In the genomic region with DNA sequence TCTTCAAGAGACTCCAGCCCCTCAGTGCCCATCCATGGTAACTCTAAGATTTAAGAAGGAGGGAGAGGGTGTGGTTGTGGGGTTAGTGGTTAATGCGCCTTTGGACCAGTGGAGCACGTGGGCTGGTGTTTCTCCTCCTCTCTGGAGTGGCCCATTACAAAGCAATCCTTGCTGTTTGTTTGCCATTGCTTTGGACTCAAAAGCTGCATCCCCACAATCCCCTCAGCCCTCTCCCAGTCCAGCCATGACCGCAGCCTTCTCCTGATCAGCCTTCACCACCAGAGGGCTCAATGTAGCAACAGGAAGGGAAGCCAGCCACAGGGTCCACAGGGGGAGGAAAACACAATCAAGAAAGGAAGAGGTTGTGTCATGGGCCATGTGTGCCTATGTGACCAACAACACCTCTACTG, we compare ENCODE assay signal across 9 cellular contexts. TPM values are rescaled to one million over a fixed set of nuclear protein-coding genes. Genes with fewer than 3 reads are reported as not detected.
A peak's percentile ranks its signal among the peaks of the same experiment; 100 is the strongest.
DNase-seq lines count a peak whose midpoint lies in the region; ATAC-seq, FAIRE-seq and TF ChIP-seq lines count a peak whose summit lies in the region.
"Had no signal": no experiment of that assay in that cellular context is flagged by ENCODE, and none has a peak within 500 bp of the region (broad histone marks: within the 10 kb centered on the region; RNA-seq: fewer than 3 reads in every experiment).

No MANE protein-coding gene starts in this region.

- no peaks in the 10 kb centered on the region for H3K4me1 ChIP-seq in pancreas

- no peaks in the 10 kb centered on the region for H3K36me3 ChIP-seq in pancreas

- no peak for FAIRE-seq in pancreas (lab: Jason Lieb, UNC)
- FAIRE-seq: RCC 7860 had no signal

- H3K4me3 ChIP-seq in pancreas, result no peak overlapping the region

- no peak overlapping the region for H3K27ac ChIP-seq in pancreas

- intact Hi-C loops in pancreas (cut with DNase I), result no loop called here

- DNase-seq in NCI-H526 (lab: John Stamatoyannopoulos, UW), result peak; percentile 35 to 59
- DNase-seq in NCI-H526 treated with DMSO at 0.1 percent for 48 hours (lab: John Stamatoyannopoulos, UW), result no peak
- peak; percentile 25 for DNase-seq in NAMALWA (ENCODE audit: low spot score)
- DNase-seq in dermis microvascular lymphatic vessel endothelial cell (ENCODE audit: low read depth in 2 of 2), result peak; percentile 12 to 69
- no peak for DNase-seq in pancreas

- 79 to 88% methylated on average over 3 of the region's 3 CpGs for WGBS in pancreas, 2 donors

- no peaks in the 10 kb centered on the region for H3K27me3 ChIP-seq in pancreas

- TF ChIP-seq CTCF in pancreas (IDR thresholded peaks at IDR 0.05), result no peak

- H3K9me3 ChIP-seq in pancreas, result no peaks in the 10 kb centered on the region

- ATAC-seq in pancreas, result peak in 3 of 4 donors; percentile 22 to 38 (median 30)
- no peak for ATAC-seq in GM19455 (IDR thresholded peaks at IDR 0.05; ENCODE audit: unreplicated experiment)
- ATAC-seq in GM18520 (IDR thresholded peaks at IDR 0.05; ENCODE audit: unreplicated experiment), result no peak
- ATAC-seq in HG02938 (IDR thresholded peaks at IDR 0.05; ENCODE audit: unreplicated experiment), result no peak

RNA-seq across cellular contexts. Expression of gene FAM174B, which starts 38.4 kb away (rescaled TPM):
- total RNA-seq in dermis microvascular lymphatic vessel endothelial cell, result 62.6 and 87.6 TPM in 2 replicates
- total RNA-seq in pancreas, result 100 to 1,000 TPM in 1 of 6 donors, 10 to 100 TPM in 5; 42.3 to 122 (median 73.6) TPM
- 10 to 100 TPM; 26.0 to 26.8 TPM for polyA plus RNA-seq in pancreas

Comparison
In these comparisons a context has a peak if more than half of its experiments do, and no peak if none do; other contexts are left out.
1. DNase-seq: peak in NCI-H526 (2 of 2), NAMALWA (single experiment) and dermis microvascular lymphatic vessel endothelial cell (2 of 2); none in NCI-H526 treated with DMSO at 0.1 percent for 48 hours (single experiment) and pancreas (0 of 6).
2. ATAC-seq: peak in pancreas (3 of 4); none in GM19455 (single experiment), GM18520 (single experiment) and HG02938 (single experiment).